ENCODE assay signal across 8 cellular contexts in the genomic region with DNA sequence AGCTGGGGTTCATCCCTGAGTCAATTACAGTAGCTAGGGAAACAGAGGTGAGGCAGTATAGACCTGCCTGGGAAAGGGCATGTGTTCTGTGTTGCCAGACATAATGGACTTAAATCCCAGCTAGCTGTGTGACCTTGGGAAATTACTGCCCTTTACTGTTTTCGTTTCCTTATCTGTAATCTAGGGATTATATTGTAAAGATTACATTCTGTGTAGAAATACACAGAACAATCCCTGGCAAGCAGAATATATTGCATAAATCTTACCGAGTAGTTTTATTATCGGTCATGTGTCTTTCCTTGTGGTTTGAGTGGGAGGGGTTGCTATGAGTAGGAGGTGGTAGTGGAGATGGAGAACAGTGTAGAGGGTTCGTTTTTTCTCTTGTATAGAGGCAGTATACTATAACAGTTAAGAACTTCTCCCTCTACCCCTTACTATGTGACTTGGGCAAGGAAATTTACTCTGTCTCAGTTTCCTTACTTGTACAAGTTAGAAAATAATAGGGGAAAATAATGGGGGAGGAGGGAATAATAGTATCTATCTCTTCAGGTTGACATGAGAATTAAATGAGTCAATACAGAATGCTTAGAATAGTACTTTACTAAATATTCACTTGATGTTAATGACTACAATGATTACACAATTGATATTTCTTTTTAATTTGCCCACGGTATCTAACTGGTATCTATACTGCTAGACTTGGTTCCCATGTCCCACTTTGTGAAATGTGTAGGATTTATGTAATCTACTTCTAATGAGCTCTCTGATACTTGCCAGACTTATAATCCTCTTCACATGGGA.
DNase-seq lines count a peak whose midpoint lies in the region; ATAC-seq, FAIRE-seq and TF ChIP-seq lines count a peak whose summit lies in the region.

No MANE protein-coding gene starts in this region.

- peak; percentile 68 for FAIRE-seq in GM18507 (lab: Jason Lieb, UNC)
- FAIRE-seq in H54 (lab: Jason Lieb, UNC): peak; percentile 36

- TF ChIP-seq CTCF in fibroblast of mammary gland (conservative IDR thresholded peaks at IDR 0.05; ENCODE audit: control insufficient read depth, insufficient read depth, low read depth, low read length): no peak

- no peak overlapping the region for H3K4me3 ChIP-seq in fibroblast of mammary gland (ENCODE audit: control insufficient read depth, low read depth, low read length)

- no peak for DNase-seq in GM18507 (ENCODE audit: extremely low spot score, insufficient read length, low read depth)
- DNase-seq in H54 (ENCODE audit: insufficient read length, low spot score): no peak
- peak; percentile 81 for DNase-seq in NCI-H226
- DNase-seq in fibroblast of mammary gland (ENCODE audit: low read depth): peak; percentile 57
- DNase-seq in NCI-H510A (lab: John Stamatoyannopoulos, UW): no peak
- DNase-seq in NCI-H1048 (lab: John Stamatoyannopoulos, UW): no peak
- DNase-seq in NCI-H2081 (lab: John Stamatoyannopoulos, UW): no peak

- TF ChIP-seq POLR2A in H54 (IDR thresholded peaks at IDR 0.05; ENCODE audit: low read depth, low read length): no peak

- no peak for ATAC-seq in HG03460 (IDR thresholded peaks at IDR 0.05; ENCODE audit: unreplicated experiment)

Comparison
In these comparisons a context has a peak if more than half of its experiments do, and no peak if none do; other contexts are left out.
1. DNase-seq: peak in NCI-H226 (single experiment) and fibroblast of mammary gland (single experiment); none in GM18507 (single experiment), H54 (single experiment), NCI-H510A (single experiment), NCI-H1048 (single experiment) and NCI-H2081 (0 of 2).